33 cellular contexts compared by ENCODE assay signal in the genomic region with DNA sequence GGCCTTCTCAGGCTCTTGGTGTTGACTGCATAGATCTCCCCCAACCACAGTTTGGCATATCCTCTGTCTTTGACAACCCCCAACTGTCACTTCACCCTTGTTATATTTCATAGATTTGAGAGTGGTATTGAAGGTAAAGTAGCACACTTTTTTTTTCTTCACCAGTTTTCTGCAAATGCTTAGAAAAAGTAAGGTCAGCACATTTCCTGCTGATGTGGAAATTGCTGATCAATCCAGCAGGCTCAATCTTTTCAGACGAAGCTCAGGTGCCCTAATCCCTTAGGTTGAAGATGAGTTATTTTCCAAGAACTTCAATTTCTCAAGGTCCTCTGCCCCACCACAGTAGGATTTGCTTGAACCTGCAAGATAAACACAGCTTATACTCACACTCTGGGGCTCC. TPM values are rescaled to one million over a fixed set of nuclear protein-coding genes. Genes with fewer than 3 reads are reported as not detected.
"Had no signal": no experiment of that assay in that cellular context is flagged by ENCODE, and none has a peak within 500 bp of the region (broad histone marks: within the 10 kb centered on the region; RNA-seq: fewer than 3 reads in every experiment).

No MANE protein-coding gene starts in this region.

- H3K27ac ChIP-seq: adrenal gland, body of pancreas, breast epithelium, Peyer's patch, SJSA1 had no signal

- FAIRE-seq: astrocyte, TTC549 had no signal

- H3K27me3 ChIP-seq: adrenal gland, body of pancreas, breast epithelium, Peyer's patch, SJSA1 had no signal

- H3K4me1 Mint-ChIP-seq: activated CD4-positive, alpha-beta T cell treated with anti-CD3 and anti-CD28 coated beads for 36 hours; activated CD4-positive, alpha-beta T cell treated with anti-CD3 and anti-CD28 coated beads, Interleukin-2, amount 10 ng/mL, durations not matched to agents 7 days and 5 days had no signal

- H3K9me3 Mint-ChIP-seq: activated naive CD4-positive, alpha-beta T cell treated with anti-CD3 and anti-CD28 coated beads for 36 hours; activated naive CD4-positive, alpha-beta T cell treated with anti-CD3 and anti-CD28 coated beads, Interleukin-2, amount 50 U/mL, for 72 hours; activated T-cell treated with anti-CD3 and anti-CD28 coated beads, Interleukin-2, amount 50 U/mL, for 4 hours; activated T-helper 1 cell treated with anti-CD3 and anti-CD28 coated beads, Interleukin-12 subunit alpha, Interleukin-12 subunit beta, Interleukin-2, Interleukin-4 antibody, amounts not matched to agents 30 ng/mL and 10 ng/mL and 1 ng/mL, durations not matched to agents 14 hours and 24 hours and 36 hours had no signal

- H3K36me3 Mint-ChIP-seq: activated naive CD4-positive, alpha-beta T cell treated with anti-CD3 and anti-CD28 coated beads, Interleukin-2, amount 50 U/mL, for 72 hours had no signal

- ATAC-seq: activated CD4-positive, alpha-beta T cell treated with anti-CD3 and anti-CD28 coated beads for 36 hours; activated CD4-positive, CD25-positive, alpha-beta regulatory T cell treated with anti-CD3 and anti-CD28 coated beads, Interleukin-2, amount 50 U/mL, for 24 hours; activated CD8-positive, alpha-beta T cell treated with anti-CD3 and anti-CD28 coated beads, Interleukin-2, amount 10 ng/mL, durations not matched to agents 7 days and 5 days; activated naive CD4-positive, alpha-beta T cell treated with anti-CD3 and anti-CD28 coated beads, Interleukin-2, amount 50 U/mL, for 72 hours; activated T-cell treated with anti-CD3 and anti-CD28 coated beads, Interleukin-2, amount 50 U/mL, for 4 hours; body of pancreas; PC-3 had no signal

- H3K9ac ChIP-seq: SK-N-SH had no signal

- H3K4me2 ChIP-seq: SK-N-SH had no signal

- H3K4me1 ChIP-seq: adrenal gland, body of pancreas, breast epithelium, SJSA1 had no signal

- H3K4me3 ChIP-seq: adrenal gland, body of pancreas, breast epithelium, Peyer's patch, SJSA1 had no signal

- H3K9me3 ChIP-seq: adrenal gland, body of pancreas, breast epithelium, Peyer's patch, SJSA1, SK-N-SH had no signal

- H3K27ac Mint-ChIP-seq: activated CD4-positive, alpha-beta T cell treated with anti-CD3 and anti-CD28 coated beads for 36 hours; activated CD4-positive, alpha-beta T cell treated with anti-CD3 and anti-CD28 coated beads, Interleukin-2, amount 10 ng/mL, durations not matched to agents 7 days and 5 days; activated CD8-positive, alpha-beta T cell treated with anti-CD3 and anti-CD28 coated beads, Interleukin-2, amount 10 ng/mL, durations not matched to agents 7 days and 5 days; activated naive CD4-positive, alpha-beta T cell treated with anti-CD3 and anti-CD28 coated beads for 36 hours; activated naive CD4-positive, alpha-beta T cell treated with anti-CD3 and anti-CD28 coated beads, Interleukin-2, amount 50 U/mL, for 72 hours; activated T-helper 1 cell treated with anti-CD3 and anti-CD28 coated beads, Interleukin-12 subunit alpha, Interleukin-12 subunit beta, Interleukin-2, Interleukin-4 antibody, amounts not matched to agents 30 ng/mL and 10 ng/mL and 1 ng/mL, durations not matched to agents 14 hours and 24 hours and 36 hours; T-helper 1 cell treated with Interleukin-12 subunit alpha and Interleukin-12 subunit beta and Interleukin-4 antibody, amounts not matched to agents 30 μg/mL and 1 μg/mL, for 36 hours; T-helper 2 cell treated with Interferon-gamma antibody and Interleukin-4, amounts not matched to agents 5 μg/mL and 100 μg/mL, for 36 hours had no signal

- H3K27me3 Mint-ChIP-seq: activated CD4-positive, alpha-beta T cell treated with anti-CD3 and anti-CD28 coated beads for 36 hours; activated CD4-positive, alpha-beta T cell treated with anti-CD3 and anti-CD28 coated beads, Interleukin-2, amount 10 ng/mL, durations not matched to agents 7 days and 5 days had no signal

- H3K4me3 Mint-ChIP-seq: activated CD4-positive, alpha-beta T cell treated with anti-CD3 and anti-CD28 coated beads for 36 hours; activated CD4-positive, alpha-beta T cell treated with anti-CD3 and anti-CD28 coated beads, Interleukin-2, amount 10 ng/mL, durations not matched to agents 7 days and 5 days; activated CD8-positive, alpha-beta T cell treated with anti-CD3 and anti-CD28 coated beads, Interleukin-2, amount 10 ng/mL, durations not matched to agents 7 days and 5 days; activated naive CD4-positive, alpha-beta T cell treated with anti-CD3 and anti-CD28 coated beads for 36 hours; activated T-cell treated with anti-CD3 and anti-CD28 coated beads, Interleukin-2, amount 50 U/mL, for 4 hours; activated T-helper 1 cell treated with anti-CD3 and anti-CD28 coated beads, Interleukin-12 subunit alpha, Interleukin-12 subunit beta, Interleukin-2, Interleukin-4 antibody, amounts not matched to agents 30 ng/mL and 10 ng/mL and 1 ng/mL, durations not matched to agents 14 hours and 24 hours and 36 hours; T-helper 1 cell treated with Interleukin-12 subunit alpha and Interleukin-12 subunit beta and Interleukin-4 antibody, amounts not matched to agents 30 μg/mL and 1 μg/mL, for 36 hours; T-helper 2 cell treated with Interferon-gamma antibody and Interleukin-4, amounts not matched to agents 5 μg/mL and 100 μg/mL, for 36 hours had no signal

- DNase-seq: activated CD4-positive, alpha-beta T cell treated with anti-CD3 and anti-CD28 coated beads for 36 hours; activated CD4-positive, alpha-beta T cell treated with anti-CD3 and anti-CD28 coated beads, Interleukin-2, amount 10 ng/mL, durations not matched to agents 7 days and 5 days; activated CD4-positive, alpha-beta T cell treated with anti-CD3 and anti-CD28 coated beads, Interleukin-2, amount 50 U/mL, for 48 hours; activated CD8-positive, alpha-beta memory T cell treated with anti-CD3 and anti-CD28 coated beads, Interleukin-2, amount 50 U/mL, for 4 hours; activated CD8-positive, alpha-beta T cell treated with anti-CD3 and anti-CD28 coated beads, Interleukin-2, amount 10 ng/mL, durations not matched to agents 7 days and 5 days; activated gamma-delta T cell treated with Interleukin-2 at 50 U/mL for 16 hours; activated naive CD4-positive, alpha-beta T cell treated with anti-CD3 and anti-CD28 coated beads for 36 hours; activated T-cell treated with anti-CD3 and anti-CD28 coated beads for 4 hours; activated T-cell treated with anti-CD3 and anti-CD28 coated beads, Interleukin-2, amount 50 U/mL, for 4 hours; adrenal gland; body of pancreas; MM.1S; MV-4-11; NCI-H1092; NCI-H1436 treated with DMSO at 0.1 percent for 48 hours; NCI-H1694 treated with DMSO at 0.1 percent for 48 hours; NCI-H2029; NCI-H345; NCI-H524 treated with DMSO at 0.1 percent for 48 hours; PC-3; Peyer's patch; RPMI8226; SHP77 treated with DMSO at 0.1 percent for 48 hours; SK-N-SH had no signal

- H3K36me3 ChIP-seq: adrenal gland, breast epithelium, Peyer's patch, SJSA1 had no signal

RNA-seq across cellular contexts. Expression of a gene that starts 38.5 kb away (rescaled TPM):
- total RNA-seq: SJSA1 had no signal
